Comparison of ENCODE assay signal across 1 cellular context in the genomic region with DNA sequence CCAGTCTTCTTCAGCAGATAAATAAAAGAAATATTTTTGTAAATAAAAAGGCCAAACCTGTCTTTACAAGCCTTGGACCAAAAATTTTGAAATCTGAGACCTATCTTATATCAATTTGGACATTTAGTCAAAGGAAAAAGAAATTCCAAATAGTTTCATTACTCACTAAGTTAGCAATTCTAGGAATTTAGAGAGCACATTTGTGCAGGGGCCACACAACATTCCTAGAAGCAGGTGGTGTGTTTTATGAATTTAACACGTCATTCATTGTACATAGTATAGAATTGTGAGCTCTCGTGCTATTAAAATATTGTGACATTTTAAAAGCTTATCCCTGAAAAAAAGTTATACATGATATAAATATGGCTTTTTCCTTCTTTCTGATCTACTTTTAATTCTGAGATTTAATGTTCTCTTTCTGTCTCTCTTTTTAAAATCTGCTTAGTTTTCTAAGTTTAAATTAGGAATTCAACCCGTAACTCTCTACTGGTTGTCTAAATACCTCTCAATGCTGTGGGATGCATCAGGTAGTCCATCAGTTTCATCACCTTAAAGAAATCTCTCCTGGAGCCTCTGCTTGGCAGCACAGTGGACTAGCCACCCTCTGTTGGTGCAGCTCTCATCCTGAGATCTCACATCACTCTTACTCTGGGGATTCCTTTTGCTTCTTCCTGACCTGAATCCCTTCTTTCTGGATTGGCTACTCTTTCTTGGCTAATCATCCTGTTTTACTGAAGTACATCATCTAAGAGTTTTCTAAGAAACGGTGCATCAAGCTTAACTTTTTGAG.
A peak's percentile ranks its signal among the peaks of the same experiment; 100 is the strongest.
TF ChIP-seq lines count a peak whose summit lies in the region.

No MANE protein-coding gene starts in this region.

TF ChIP-seq in SK-N-SH, 30 proteins besides CTCF, POLR2A, EP300 and RAD21:
- TF ChIP-seq YY1 (IDR thresholded peaks at IDR 0.05; ENCODE audit: low read depth) (no peak), JUND (IDR thresholded peaks at IDR 0.05) (peak; percentile 58), POLR2AphosphoS5 (IDR thresholded peaks at IDR 0.05; ENCODE audit: low read depth, low read length) (no peak), NFIC (IDR thresholded peaks at IDR 0.05; ENCODE audit: borderline replicate concordance) (peak; percentile 6; the same call in 1 of the 2 replicates), CHD2 (IDR thresholded peaks at IDR 0.05; ENCODE audit: low read length, partially characterized antibody) (no peak), FOXM1 (IDR thresholded peaks at IDR 0.05; ENCODE audit: low read depth) (no peak), GABPA (IDR thresholded peaks at IDR 0.05; ENCODE audit: low read depth) (no peak), TCF12 (IDR thresholded peaks at IDR 0.05) (peak; percentile 68), TEAD4 (IDR thresholded peaks at IDR 0.05; ENCODE audit: borderline replicate concordance, insufficient read depth) (peak; percentile 76), ELF1 (IDR thresholded peaks at IDR 0.05) (no peak), FOXJ3 (CRISPR knock-in tag; IDR thresholded peaks at IDR 0.05) (no peak), SMC3 (IDR thresholded peaks at IDR 0.05; ENCODE audit: low read depth, low read length) (no peak), GATA2 (CRISPR knock-in tag; IDR thresholded peaks at IDR 0.05) (no peak), NRF1 (IDR thresholded peaks at IDR 0.05; ENCODE audit: low read depth, low read length) (no peak), MXI1 (IDR thresholded peaks at IDR 0.05; ENCODE audit: low read depth, low read length) (no peak), RCOR1 (IDR thresholded peaks at IDR 0.05; ENCODE audit: low read length) (no peak), RFX5 (IDR thresholded peaks at IDR 0.05; ENCODE audit: low read length) (no peak), FOSL2 (IDR thresholded peaks at IDR 0.05; ENCODE audit: borderline replicate concordance, low read depth) (peak; percentile 45; the same call in 1 of the 2 replicates), TAF1 (IDR thresholded peaks at IDR 0.05; ENCODE audit: borderline replicate concordance, low read depth, low read length) (no peak), SIN3A (IDR thresholded peaks at IDR 0.05; ENCODE audit: borderline replicate concordance, low read depth, low read length) (no peak)
- TF ChIP-seq, protein P1, sequence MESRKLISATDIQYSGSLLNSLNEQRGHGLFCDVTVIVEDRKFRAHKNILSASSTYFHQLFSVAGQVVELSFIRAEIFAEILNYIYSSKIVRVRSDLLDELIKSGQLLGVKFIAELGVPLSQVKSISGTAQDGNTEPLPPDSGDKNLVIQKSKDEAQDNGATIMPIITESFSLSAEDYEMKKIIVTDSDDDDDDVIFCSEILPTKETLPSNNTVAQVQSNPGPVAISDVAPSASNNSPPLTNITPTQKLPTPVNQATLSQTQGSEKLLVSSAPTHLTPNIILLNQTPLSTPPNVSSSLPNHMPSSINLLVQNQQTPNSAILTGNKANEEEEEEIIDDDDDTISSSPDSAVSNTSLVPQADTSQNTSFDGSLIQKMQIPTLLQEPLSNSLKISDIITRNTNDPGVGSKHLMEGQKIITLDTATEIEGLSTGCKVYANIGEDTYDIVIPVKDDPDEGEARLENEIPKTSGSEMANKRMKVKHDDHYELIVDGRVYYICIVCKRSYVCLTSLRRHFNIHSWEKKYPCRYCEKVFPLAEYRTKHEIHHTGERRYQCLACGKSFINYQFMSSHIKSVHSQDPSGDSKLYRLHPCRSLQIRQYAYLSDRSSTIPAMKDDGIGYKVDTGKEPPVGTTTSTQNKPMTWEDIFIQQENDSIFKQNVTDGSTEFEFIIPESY (IDR thresholded peaks at IDR 0.05; ENCODE audit: borderline replicate concordance, low read depth) = no peak
- TF ChIP-seq, protein P2, sequence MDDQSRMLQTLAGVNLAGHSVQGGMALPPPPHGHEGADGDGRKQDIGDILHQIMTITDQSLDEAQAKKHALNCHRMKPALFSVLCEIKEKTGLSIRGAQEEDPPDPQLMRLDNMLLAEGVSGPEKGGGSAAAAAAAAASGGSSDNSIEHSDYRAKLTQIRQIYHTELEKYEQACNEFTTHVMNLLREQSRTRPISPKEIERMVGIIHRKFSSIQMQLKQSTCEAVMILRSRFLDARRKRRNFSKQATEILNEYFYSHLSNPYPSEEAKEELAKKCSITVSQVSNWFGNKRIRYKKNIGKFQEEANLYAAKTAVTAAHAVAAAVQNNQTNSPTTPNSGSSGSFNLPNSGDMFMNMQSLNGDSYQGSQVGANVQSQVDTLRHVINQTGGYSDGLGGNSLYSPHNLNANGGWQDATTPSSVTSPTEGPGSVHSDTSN (IDR thresholded peaks at IDR 0.05) = no peak
- TF ChIP-seq, protein P3, sequence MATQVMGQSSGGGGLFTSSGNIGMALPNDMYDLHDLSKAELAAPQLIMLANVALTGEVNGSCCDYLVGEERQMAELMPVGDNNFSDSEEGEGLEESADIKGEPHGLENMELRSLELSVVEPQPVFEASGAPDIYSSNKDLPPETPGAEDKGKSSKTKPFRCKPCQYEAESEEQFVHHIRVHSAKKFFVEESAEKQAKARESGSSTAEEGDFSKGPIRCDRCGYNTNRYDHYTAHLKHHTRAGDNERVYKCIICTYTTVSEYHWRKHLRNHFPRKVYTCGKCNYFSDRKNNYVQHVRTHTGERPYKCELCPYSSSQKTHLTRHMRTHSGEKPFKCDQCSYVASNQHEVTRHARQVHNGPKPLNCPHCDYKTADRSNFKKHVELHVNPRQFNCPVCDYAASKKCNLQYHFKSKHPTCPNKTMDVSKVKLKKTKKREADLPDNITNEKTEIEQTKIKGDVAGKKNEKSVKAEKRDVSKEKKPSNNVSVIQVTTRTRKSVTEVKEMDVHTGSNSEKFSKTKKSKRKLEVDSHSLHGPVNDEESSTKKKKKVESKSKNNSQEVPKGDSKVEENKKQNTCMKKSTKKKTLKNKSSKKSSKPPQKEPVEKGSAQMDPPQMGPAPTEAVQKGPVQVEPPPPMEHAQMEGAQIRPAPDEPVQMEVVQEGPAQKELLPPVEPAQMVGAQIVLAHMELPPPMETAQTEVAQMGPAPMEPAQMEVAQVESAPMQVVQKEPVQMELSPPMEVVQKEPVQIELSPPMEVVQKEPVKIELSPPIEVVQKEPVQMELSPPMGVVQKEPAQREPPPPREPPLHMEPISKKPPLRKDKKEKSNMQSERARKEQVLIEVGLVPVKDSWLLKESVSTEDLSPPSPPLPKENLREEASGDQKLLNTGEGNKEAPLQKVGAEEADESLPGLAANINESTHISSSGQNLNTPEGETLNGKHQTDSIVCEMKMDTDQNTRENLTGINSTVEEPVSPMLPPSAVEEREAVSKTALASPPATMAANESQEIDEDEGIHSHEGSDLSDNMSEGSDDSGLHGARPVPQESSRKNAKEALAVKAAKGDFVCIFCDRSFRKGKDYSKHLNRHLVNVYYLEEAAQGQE (IDR thresholded peaks at IDR 0.05; ENCODE audit: low read depth, low read length) = no peak
- TF ChIP-seq, protein P4, sequence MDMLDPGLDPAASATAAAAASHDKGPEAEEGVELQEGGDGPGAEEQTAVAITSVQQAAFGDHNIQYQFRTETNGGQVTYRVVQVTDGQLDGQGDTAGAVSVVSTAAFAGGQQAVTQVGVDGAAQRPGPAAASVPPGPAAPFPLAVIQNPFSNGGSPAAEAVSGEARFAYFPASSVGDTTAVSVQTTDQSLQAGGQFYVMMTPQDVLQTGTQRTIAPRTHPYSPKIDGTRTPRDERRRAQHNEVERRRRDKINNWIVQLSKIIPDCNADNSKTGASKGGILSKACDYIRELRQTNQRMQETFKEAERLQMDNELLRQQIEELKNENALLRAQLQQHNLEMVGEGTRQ (IDR thresholded peaks at IDR 0.05; ENCODE audit: borderline replicate concordance, low read depth, low read length) = no peak
- TF ChIP-seq, protein P5, sequence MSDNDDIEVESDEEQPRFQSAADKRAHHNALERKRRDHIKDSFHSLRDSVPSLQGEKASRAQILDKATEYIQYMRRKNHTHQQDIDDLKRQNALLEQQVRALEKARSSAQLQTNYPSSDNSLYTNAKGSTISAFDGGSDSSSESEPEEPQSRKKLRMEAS (IDR thresholded peaks at IDR 0.05; ENCODE audit: low read depth) = no peak
- TF ChIP-seq, protein P6, sequence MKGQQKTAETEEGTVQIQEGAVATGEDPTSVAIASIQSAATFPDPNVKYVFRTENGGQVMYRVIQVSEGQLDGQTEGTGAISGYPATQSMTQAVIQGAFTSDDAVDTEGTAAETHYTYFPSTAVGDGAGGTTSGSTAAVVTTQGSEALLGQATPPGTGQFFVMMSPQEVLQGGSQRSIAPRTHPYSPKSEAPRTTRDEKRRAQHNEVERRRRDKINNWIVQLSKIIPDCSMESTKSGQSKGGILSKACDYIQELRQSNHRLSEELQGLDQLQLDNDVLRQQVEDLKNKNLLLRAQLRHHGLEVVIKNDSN (IDR thresholded peaks at IDR 0.05; ENCODE audit: borderline replicate concordance, low read depth) = no peak
